In genomic region chr15:41230650-41231533, GRCh38 we compare ENCODE assay signal across 8 cellular contexts. TPM values are rescaled to one million over a fixed set of nuclear protein-coding genes. Genes with fewer than 3 reads are reported as not detected.
DNase-seq lines count a peak whose midpoint lies in the region; ATAC-seq and TF ChIP-seq lines count a peak whose summit lies in the region.

Gene CHP1 (plus strand): TSS chr15:41231268. CDS start chr15:41231383, 115 bp downstream.
Gene EXD1 (minus strand): TSS chr15:41230757. CDS start chr15:41226575, 4,182 bp downstream.

- peaks cover 14% of the 10 kb centered on the region; the same call in 1 of the 2 replicates for H3F3A ChIP-seq in PC-9 (ENCODE audit: insufficient read depth, low read depth)

- no peaks in the 10 kb centered on the region for H3K9me2 ChIP-seq in PC-9 (ENCODE audit: insufficient read depth)

- peak within 1 kb of the TSS; percentile 74 for H3K27ac ChIP-seq in PC-9

- H3K36me3 Mint-ChIP-seq in activated T-cell treated with anti-CD3 and anti-CD28 coated beads, Interleukin-2, amount 50 U/mL, for 4 hours (ENCODE audit: insufficient read depth), result no peaks in the 10 kb centered on the region

- H2AFZ ChIP-seq in PC-9, result peak within 1 kb of the TSS; percentile 84

- H3K4me1 ChIP-seq in PC-9 (replicated peaks; ENCODE audit: insufficient read depth), result peaks cover 27% of the 10 kb centered on the region
- H3K4me1 ChIP-seq in mucosa of stomach (ENCODE audit: control insufficient read depth, insufficient read depth, low read length), result peaks cover 18% of the 10 kb centered on the region

- POLR2A ChIA-PET in PC-9 (lab: Charles Lee; ENCODE audit: unreplicated experiment), result interaction anchor here (0.6 kb wide), 4 partner anchors 44 to 171 kb away, joined by 4 to 10 read pairs (median 5); no protein-coding TSS in a partner anchor

- H3K79me2 ChIP-seq in PC-9 (ENCODE audit: low read depth), result peaks cover 47% of the 10 kb centered on the region

- no peaks in the 10 kb centered on the region for H3K36me3 ChIP-seq in PC-9 (ENCODE audit: low read depth)
- H3K36me3 ChIP-seq in mucosa of stomach (ENCODE audit: control insufficient read depth, insufficient read depth, low read length), result no peaks in the 10 kb centered on the region

- intact Hi-C loops in PC-9 (cut with micrococcal nuclease; ENCODE audit: unreplicated experiment), result loop anchor here (1.0 to 2.0 kb wide), 3 partner anchors 54 to 114 kb away; partner anchors contain the start of genes INO80, NUSAP1 and OIP5

- H4K20me1 ChIP-seq in PC-9 (ENCODE audit: insufficient read depth), result no peaks in the 10 kb centered on the region

- peak within 1 kb of the TSS; percentile 89 for H3K4me3 Mint-ChIP-seq in activated T-cell treated with anti-CD3 and anti-CD28 coated beads, Interleukin-2, amount 50 U/mL, for 4 hours

- no TSS peak for BruUV-seq in PC-9 (replicated peaks; lab: Mats Ljungman, UMichigan)

- no peaks in the 10 kb centered on the region for H3K27me3 Mint-ChIP-seq in activated T-cell treated with anti-CD3 and anti-CD28 coated beads, Interleukin-2, amount 50 U/mL, for 4 hours (ENCODE audit: low read depth)

- H3K4me3 ChIP-seq in PC-9, result peak within 1 kb of the TSS; percentile 90
- peak within 1 kb of the TSS; percentile 60 for H3K4me3 ChIP-seq in mucosa of stomach (ENCODE audit: low read length)

- ATAC-seq in GM21723 (IDR thresholded peaks at IDR 0.05; ENCODE audit: unreplicated experiment), result peak; percentile 96
- peak; percentile 99 for ATAC-seq in activated T-cell treated with anti-CD3 and anti-CD28 coated beads, Interleukin-2, amount 50 U/mL, for 4 hours
- ATAC-seq in esophagus mucosa, result peak; percentile 98

- peak within 1 kb of the TSS; percentile 77 for H3K4me2 ChIP-seq in PC-9

- TF ChIP-seq CTCF in PC-9 (conservative IDR thresholded peaks at IDR 0.05), result peak; percentile 92

- no peaks in the 10 kb centered on the region for H3K27me3 ChIP-seq in PC-9 (ENCODE audit: insufficient read depth, low read depth)
- no peaks in the 10 kb centered on the region for H3K27me3 ChIP-seq in mucosa of stomach (ENCODE audit: control insufficient read depth, insufficient read depth, low read length)

- no peaks in the 10 kb centered on the region for H3K9me3 Mint-ChIP-seq in activated T-cell treated with anti-CD3 and anti-CD28 coated beads, Interleukin-2, amount 50 U/mL, for 4 hours

- no peaks in the 10 kb centered on the region for H3K9me3 ChIP-seq in PC-9 (ENCODE audit: insufficient read depth, low read depth)
- H3K9me3 ChIP-seq in mucosa of stomach (ENCODE audit: control insufficient read depth, low read length), result no peaks in the 10 kb centered on the region

- peaks cover 29% of the 10 kb centered on the region for H3K4me1 Mint-ChIP-seq in activated T-cell treated with anti-CD3 and anti-CD28 coated beads, Interleukin-2, amount 50 U/mL, for 4 hours (ENCODE audit: low read depth)

- CTCF ChIA-PET in PC-9 (lab: Charles Lee), result interaction anchor here (0.6 to 0.8 kb wide), 7 partner anchors 19 to 357 kb away, joined by 3 to 18 read pairs (median 4); no protein-coding TSS in a partner anchor

- DNase-seq in DMS79 treated with DMSO at 0.1 percent for 48 hours (lab: John Stamatoyannopoulos, UW), result peak; percentile 75
- DNase-seq in KG1 (lab: John Stamatoyannopoulos, UW), result peak; percentile 98
- peak; percentile 86 to 97 for DNase-seq in PC-9
- peak; percentile 93 for DNase-seq in activated T-cell treated with anti-CD3 and anti-CD28 coated beads, Interleukin-2, amount 50 U/mL, for 4 hours
- DNase-seq in stimulated activated CD8-positive, alpha-beta memory T cell treated with anti-CD3 and anti-CD28 coated beads, Interleukin-4, amount 100 ng/mL, for 48 hours, result peak; percentile 98

- peak within 1 kb of the TSS; percentile 91 for H3K9ac ChIP-seq in mucosa of stomach (ENCODE audit: low read length)

RNA-seq across cellular contexts. Expression of gene CHP1, which starts in this region (rescaled TPM):
- total RNA-seq in PC-9 (2021) (133 and 199 TPM in 2 replicates), esophagus mucosa (138 TPM)
- total RNA-seq in activated T-cell treated with anti-CD3 and anti-CD28 coated beads, Interleukin-2, amount 50 U/mL, for 4 hours, result 10 to 100 TPM; 43.2 to 53.3 (median 46.7) TPM

RNA-seq across cellular contexts. Expression of gene EXD1, which starts in this region (rescaled TPM):
- total RNA-seq in PC-9 (2021), result 0.70 TPM in 1 of 2 replicates, not detected in the other
- not detected for total RNA-seq in activated T-cell treated with anti-CD3 and anti-CD28 coated beads, Interleukin-2, amount 50 U/mL, for 4 hours
- total RNA-seq in esophagus mucosa, result not detected

Comparison
In these comparisons a context has a peak if more than half of its experiments do, and no peak if none do; other contexts are left out.
1. Peak in every context shown above with its lines: DNase-seq, ATAC-seq, H3K4me3 ChIP-seq and H3K27ac ChIP-seq.